Comparison of ENCODE assay signal across 2 cellular contexts in the genomic region with DNA sequence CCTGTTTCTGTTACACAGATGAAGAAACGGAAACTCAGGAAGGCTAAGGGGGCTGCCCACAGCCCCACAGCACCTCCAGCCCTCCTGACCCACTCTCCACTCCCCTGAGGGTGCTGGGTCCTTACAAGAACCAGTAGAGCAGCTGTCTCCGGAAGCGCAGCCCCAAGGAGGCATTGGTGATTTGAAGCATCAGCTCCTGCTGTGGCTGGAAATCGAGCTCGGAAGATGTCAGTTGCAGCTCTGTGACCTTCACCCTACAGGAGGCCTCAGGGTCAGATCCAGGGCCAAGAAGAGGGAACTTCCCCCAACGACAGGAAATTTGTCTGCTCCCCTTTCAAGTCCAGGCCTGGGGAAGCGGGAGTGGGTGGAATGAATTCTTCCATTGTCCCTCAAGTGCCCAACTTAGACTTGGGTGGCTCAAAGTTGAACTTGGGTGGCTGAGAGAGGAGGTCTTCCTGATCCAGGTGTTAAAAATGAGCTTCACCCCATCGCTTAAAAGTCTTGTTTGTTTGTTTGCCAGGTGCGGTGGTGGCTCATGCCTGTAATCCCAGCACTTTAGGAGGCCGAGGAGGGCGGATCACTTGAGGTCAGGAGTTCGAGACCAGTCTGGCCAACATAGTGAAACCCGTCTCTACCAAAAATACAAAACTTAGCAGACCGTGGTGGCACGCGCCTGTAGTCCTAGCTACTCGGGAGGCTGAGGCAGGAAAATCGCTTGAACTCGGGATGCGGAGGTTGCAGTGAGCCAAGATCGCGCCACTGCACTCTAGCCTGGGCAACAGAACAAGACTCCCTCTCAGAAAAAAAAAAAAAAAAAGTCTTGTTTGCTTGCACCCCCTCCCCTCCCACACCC.
A peak's percentile ranks its signal among the peaks of the same experiment; 100 is the strongest.
TF ChIP-seq lines count a peak whose summit lies in the region.

No MANE protein-coding gene starts in this region.

TF ChIP-seq in GM23338, 12 proteins besides CTCF, POLR2A, EP300 and RAD21:
- TF ChIP-seq NANOG (IDR thresholded peaks at IDR 0.05; ENCODE audit: borderline replicate concordance) (no peak), STAT1 (IDR thresholded peaks at IDR 0.05; ENCODE audit: unreplicated experiment) (no peak), EZH2 (IDR thresholded peaks at IDR 0.05; ENCODE audit: low read depth, unreplicated experiment) (no peak), POLR2AphosphoS5 (IDR thresholded peaks at IDR 0.05; ENCODE audit: low read depth) (no peak), EZH2phosphoT487 (IDR thresholded peaks at IDR 0.05; ENCODE audit: unreplicated experiment) (no peak)

TF ChIP-seq in endothelial cell of umbilical vein, 7 proteins besides CTCF, POLR2A, EP300 and RAD21:
- TF ChIP-seq FOS (IDR thresholded peaks at IDR 0.05; ENCODE audit: borderline replicate concordance, insufficient read depth, low read length) (no peak), JUN (IDR thresholded peaks at IDR 0.05; ENCODE audit: borderline replicate concordance, insufficient read depth, insufficient read length, low read depth) (no peak), GATA2 (IDR thresholded peaks at IDR 0.05; ENCODE audit: insufficient read depth, insufficient read length, low read depth, low read length) (no peak), MYC (IDR thresholded peaks at IDR 0.05; ENCODE audit: low read depth, low read length) (no peak), POLR2AphosphoS5 (IDR thresholded peaks at IDR 0.05; ENCODE audit: insufficient read depth, low read depth, low read length) (peak; percentile 11), EZH2 (IDR thresholded peaks at IDR 0.05; ENCODE audit: borderline replicate concordance, low read depth, low read length, severe bottlenecking) (no peak)
- TF ChIP-seq, protein P1, sequence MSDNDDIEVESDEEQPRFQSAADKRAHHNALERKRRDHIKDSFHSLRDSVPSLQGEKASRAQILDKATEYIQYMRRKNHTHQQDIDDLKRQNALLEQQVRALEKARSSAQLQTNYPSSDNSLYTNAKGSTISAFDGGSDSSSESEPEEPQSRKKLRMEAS (IDR thresholded peaks at IDR 0.05; ENCODE audit: insufficient read depth, insufficient read length): no peak
